In the genomic region with DNA sequence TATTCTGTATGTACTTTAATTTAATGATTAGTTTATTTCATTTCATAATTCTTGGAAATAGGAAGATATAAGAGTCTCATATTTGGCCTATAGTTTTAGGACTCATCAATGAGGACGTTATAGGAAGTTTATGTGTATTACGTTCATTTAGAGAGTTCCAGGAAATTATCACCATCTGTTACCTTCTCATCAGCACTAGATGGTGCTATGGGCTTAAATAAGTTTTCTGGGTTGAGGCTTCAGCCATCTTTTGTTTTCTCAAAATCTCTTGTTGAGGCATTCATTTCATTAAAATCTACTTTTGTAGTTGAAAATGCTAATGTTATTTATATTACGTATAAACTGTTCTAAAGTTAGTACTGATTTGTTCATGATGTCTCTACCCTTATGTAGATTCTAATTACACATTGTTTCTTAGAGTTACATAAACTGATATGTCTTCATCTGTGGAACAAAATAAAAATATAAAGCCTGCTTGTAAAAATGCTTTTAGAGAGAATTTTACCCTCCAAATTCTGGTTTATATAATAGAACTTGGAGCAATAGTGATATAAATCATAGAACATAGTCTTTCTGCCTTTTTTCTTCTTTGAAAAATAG, we compare ENCODE assay signal across 8 cellular contexts.
DNase-seq lines count a peak whose midpoint lies in the region; ATAC-seq, FAIRE-seq and TF ChIP-seq lines count a peak whose summit lies in the region.

No MANE protein-coding gene starts in this region.

- no peaks in the 10 kb centered on the region for H3K36me3 Mint-ChIP-seq in activated naive CD8-positive, alpha-beta T cell treated with anti-CD3 and anti-CD28 coated beads, Interleukin-2, amount 50 U/mL, for 24 hours (ENCODE audit: low read depth)

- intact Hi-C loops in kidney (cut with DNase I), result no loop called here
- intact Hi-C loops in tibial artery (cut with DNase I; ENCODE audit: low total_unique reads), result loop anchor here (10.0 kb wide), 1 partner anchor 406 kb away; no protein-coding TSS in a partner anchor

- no peak overlapping the region for H3K9ac ChIP-seq in kidney (ENCODE audit: low read length in 2 of 2)

- no peak overlapping the region for H3K27ac Mint-ChIP-seq in activated naive CD8-positive, alpha-beta T cell treated with anti-CD3 and anti-CD28 coated beads, Interleukin-2, amount 50 U/mL, for 24 hours

- no peak overlapping the region for H3K4me3 Mint-ChIP-seq in activated naive CD8-positive, alpha-beta T cell treated with anti-CD3 and anti-CD28 coated beads, Interleukin-2, amount 50 U/mL, for 24 hours

- H3K4me3 ChIP-seq in astrocyte of the cerebellum (ENCODE audit: low read depth, low read length) (no peak overlapping the region), kidney (ENCODE audit: low read length in 2 of 2) (no peak overlapping the region), tibial artery (no peak overlapping the region)

- H3K9me3 Mint-ChIP-seq in activated naive CD8-positive, alpha-beta T cell treated with anti-CD3 and anti-CD28 coated beads, Interleukin-2, amount 50 U/mL, for 24 hours, result no peaks in the 10 kb centered on the region

- no peaks in the 10 kb centered on the region for H3K9me3 ChIP-seq in kidney (ENCODE audit: control insufficient read depth in 1 of 2, low read length in 2 of 2)
- no peaks in the 10 kb centered on the region for H3K9me3 ChIP-seq in tibial artery

- H3K27me3 Mint-ChIP-seq in activated naive CD8-positive, alpha-beta T cell treated with anti-CD3 and anti-CD28 coated beads, Interleukin-2, amount 50 U/mL, for 24 hours, result peaks cover 3% of the 10 kb centered on the region

- H3K4me1 ChIP-seq in kidney (ENCODE audit: control insufficient read depth in 1 of 2, insufficient read depth in 1 of 2, low read depth in 1 of 2, low read length in 2 of 2) (no peaks in the 10 kb centered on the region), tibial artery (no peaks in the 10 kb centered on the region)

- TF ChIP-seq CTCF in astrocyte of the cerebellum (IDR thresholded peaks at IDR 0.05; ENCODE audit: low read depth, low read length, missing control alignments) (peak; percentile 46), kidney (IDR thresholded peaks at IDR 0.05; ENCODE audit: borderline replicate concordance, extremely low read depth, insufficient read depth) (peak; percentile 57), tibial artery (IDR thresholded peaks at IDR 0.05) (peak; percentile 32 to 39)

- FAIRE-seq in kidney (lab: Jason Lieb, UNC), result peak; percentile 90

- peak; percentile 57 for DNase-seq in G401 (ENCODE audit: low spot score)
- peak; percentile 73 for DNase-seq in NCI-H460 (ENCODE audit: extremely low read depth, low read depth)
- DNase-seq in astrocyte of the cerebellum (ENCODE audit: low read depth), result peak; percentile 53
- DNase-seq in kidney, result no peak
- DNase-seq in tibial artery, result no peak
- no peak for DNase-seq in activated naive CD8-positive, alpha-beta T cell treated with anti-CD3 and anti-CD28 coated beads, Interleukin-2, amount 50 U/mL, for 24 hours

- no peaks in the 10 kb centered on the region for H3K27me3 ChIP-seq in tibial artery

- H3K27ac ChIP-seq in kidney (ENCODE audit: low read depth in 2 of 2, low read length in 2 of 2) (no peak overlapping the region), tibial artery (no peak overlapping the region)

- peak; percentile 96 for ATAC-seq in GM21367 (IDR thresholded peaks at IDR 0.05; ENCODE audit: unreplicated experiment)
- ATAC-seq in HG03520 (IDR thresholded peaks at IDR 0.05; ENCODE audit: unreplicated experiment), result peak; percentile 97
- no peak for ATAC-seq in activated naive CD8-positive, alpha-beta T cell treated with anti-CD3 and anti-CD28 coated beads, Interleukin-2, amount 50 U/mL, for 24 hours

- H3K4me1 Mint-ChIP-seq in activated naive CD8-positive, alpha-beta T cell treated with anti-CD3 and anti-CD28 coated beads, Interleukin-2, amount 50 U/mL, for 24 hours, result no peaks in the 10 kb centered on the region

- in situ Hi-C loops in G401 (cut with HindIII; ENCODE audit: low sequenced_read_pairs) (no loop called here), astrocyte of the cerebellum (cut with HindIII; ENCODE audit: low sequenced_read_pairs) (no loop called here)

- H3K36me3 ChIP-seq in kidney (ENCODE audit: control insufficient read depth in 1 of 2, insufficient read depth in 2 of 2, low read length in 2 of 2) (no peaks in the 10 kb centered on the region), tibial artery (no peaks in the 10 kb centered on the region)

Comparison
In these comparisons a context has a peak if more than half of its experiments do, and no peak if none do; other contexts are left out.
1. DNase-seq: peak in G401 (single experiment), NCI-H460 (single experiment) and astrocyte of the cerebellum (single experiment); none in kidney (single experiment), tibial artery (0 of 2) and activated naive CD8-positive, alpha-beta T cell treated with anti-CD3 and anti-CD28 coated beads, Interleukin-2, amount 50 U/mL, for 24 hours (single experiment).
2. Peak in every context shown above with its lines, with median percentiles within 50 percentile points of each other: CTCF ChIP-seq.